In genomic region chr1:172141351-172142000, GRCh38 we compare ENCODE assay signal across 1 cellular context.
TF ChIP-seq lines count a peak whose summit lies in the region.

No MANE protein-coding gene starts in this region.

TF ChIP-seq in liver, 16 proteins besides CTCF, POLR2A, EP300 and RAD21 (continued from another document):
- TF ChIP-seq, protein P1, sequence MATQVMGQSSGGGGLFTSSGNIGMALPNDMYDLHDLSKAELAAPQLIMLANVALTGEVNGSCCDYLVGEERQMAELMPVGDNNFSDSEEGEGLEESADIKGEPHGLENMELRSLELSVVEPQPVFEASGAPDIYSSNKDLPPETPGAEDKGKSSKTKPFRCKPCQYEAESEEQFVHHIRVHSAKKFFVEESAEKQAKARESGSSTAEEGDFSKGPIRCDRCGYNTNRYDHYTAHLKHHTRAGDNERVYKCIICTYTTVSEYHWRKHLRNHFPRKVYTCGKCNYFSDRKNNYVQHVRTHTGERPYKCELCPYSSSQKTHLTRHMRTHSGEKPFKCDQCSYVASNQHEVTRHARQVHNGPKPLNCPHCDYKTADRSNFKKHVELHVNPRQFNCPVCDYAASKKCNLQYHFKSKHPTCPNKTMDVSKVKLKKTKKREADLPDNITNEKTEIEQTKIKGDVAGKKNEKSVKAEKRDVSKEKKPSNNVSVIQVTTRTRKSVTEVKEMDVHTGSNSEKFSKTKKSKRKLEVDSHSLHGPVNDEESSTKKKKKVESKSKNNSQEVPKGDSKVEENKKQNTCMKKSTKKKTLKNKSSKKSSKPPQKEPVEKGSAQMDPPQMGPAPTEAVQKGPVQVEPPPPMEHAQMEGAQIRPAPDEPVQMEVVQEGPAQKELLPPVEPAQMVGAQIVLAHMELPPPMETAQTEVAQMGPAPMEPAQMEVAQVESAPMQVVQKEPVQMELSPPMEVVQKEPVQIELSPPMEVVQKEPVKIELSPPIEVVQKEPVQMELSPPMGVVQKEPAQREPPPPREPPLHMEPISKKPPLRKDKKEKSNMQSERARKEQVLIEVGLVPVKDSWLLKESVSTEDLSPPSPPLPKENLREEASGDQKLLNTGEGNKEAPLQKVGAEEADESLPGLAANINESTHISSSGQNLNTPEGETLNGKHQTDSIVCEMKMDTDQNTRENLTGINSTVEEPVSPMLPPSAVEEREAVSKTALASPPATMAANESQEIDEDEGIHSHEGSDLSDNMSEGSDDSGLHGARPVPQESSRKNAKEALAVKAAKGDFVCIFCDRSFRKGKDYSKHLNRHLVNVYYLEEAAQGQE (IDR thresholded peaks at IDR 0.05), result no peak
- no peak for TF ChIP-seq EGR1 (IDR thresholded peaks at IDR 0.05; ENCODE audit: low read depth in 2 of 2)
- no peak for TF ChIP-seq RXRA (IDR thresholded peaks at IDR 0.05)
- TF ChIP-seq SP1 (IDR thresholded peaks at IDR 0.05), result no peak
- TF ChIP-seq TAF1 (conservative IDR thresholded peaks at IDR 0.05), result no peak
- no peak for TF ChIP-seq HNF4A (conservative IDR thresholded peaks at IDR 0.05)
- no peak for TF ChIP-seq NR2F2 (IDR thresholded peaks at IDR 0.05)
- TF ChIP-seq ATF3 (IDR thresholded peaks at IDR 0.05), result no peak
- TF ChIP-seq FOXA1 (IDR thresholded peaks at IDR 0.05), result no peak
- TF ChIP-seq FOXA2 (IDR thresholded peaks at IDR 0.05), result no peak
- no peak for TF ChIP-seq YY1 (IDR thresholded peaks at IDR 0.05)
